ENCODE assay signal across 24 cellular contexts in genomic region chr3:193885832-193886231, GRCh38.
A peak's percentile ranks its signal among the peaks of the same experiment; 100 is the strongest.
DNase-seq lines count a peak whose midpoint lies in the region; ATAC-seq, FAIRE-seq and TF ChIP-seq lines count a peak whose summit lies in the region.
"Had no signal": no experiment of that assay in that cellular context is flagged by ENCODE, and none has a peak within 500 bp of the region (broad histone marks: within the 10 kb centered on the region; RNA-seq: fewer than 3 reads in every experiment).

No MANE protein-coding gene starts in this region.

- H3K27me3 ChIP-seq in Peyer's patch, result no peaks in the 10 kb centered on the region
- H3K27me3 ChIP-seq: SJSA1 had no signal

- H3K4me3 ChIP-seq in Peyer's patch, result no peak overlapping the region
- H3K4me3 ChIP-seq: SJSA1, smooth muscle cell, tibial artery had no signal

- peak in 52 of 76 experiments; percentile 6 to 67 (median 25) for DNase-seq in HUDEP-2 (lab: John Stamatoyannopoulos, UW; ENCODE audit: unreplicated experiment in 76 of 76)
- peak in 2 of 3 donors; percentile 78 to 87 for DNase-seq in Peyer's patch
- DNase-seq in epithelial cell of prostate (ENCODE audit: low read depth, low spot score), result no peak
- DNase-seq in mucosa of gallbladder (ENCODE audit: low spot score), result peak; percentile 86
- no peak for DNase-seq in D721Med (ENCODE audit: insufficient read length, low spot score)
- DNase-seq in GM03348 (ENCODE audit: low spot score), result no peak
- DNase-seq: activated CD4-positive, alpha-beta T cell treated with anti-CD3 and anti-CD28 coated beads, Interleukin-2, amount 50 U/mL, for 4 hours; activated effector memory CD4-positive, alpha-beta T cell treated with Interleukin-2 at 50 U/mL for 16 hours; cortex of kidney; DMS153; Kasumi-1; kidney glomerular epithelial cell; NCI-H1105 treated with DMSO at 0.1 percent for 48 hours; NCI-H524 treated with DMSO at 0.1 percent for 48 hours; stimulated activated CD4-positive, alpha-beta T cell treated with anti-CD3 and anti-CD28 coated beads, Interleukin-2, amount 100 ng/mL, for 48 hours; stimulated activated naive CD8-positive, alpha-beta T cell treated with anti-CD3 and anti-CD28 coated beads, Interleukin-15, Interleukin-2, amounts not matched to agents 100 U/mL and 50 U/mL, for 24 hours; tibial artery had no signal

- no peak for FAIRE-seq in D721Med (lab: Jason Lieb, UNC)
- FAIRE-seq: frontal cortex, H54 had no signal

- TF ChIP-seq POLR2A in Peyer's patch (IDR thresholded peaks at IDR 0.05), result no peak

- ATAC-seq in GM21447 (IDR thresholded peaks at IDR 0.05; ENCODE audit: unreplicated experiment) (no peak), GM19351 (IDR thresholded peaks at IDR 0.05; ENCODE audit: unreplicated experiment) (no peak)
- ATAC-seq: stimulated activated naive CD8-positive, alpha-beta T cell treated with anti-CD3 and anti-CD28 coated beads, Interleukin-15, Interleukin-2, amounts not matched to agents 100 U/mL and 50 U/mL, for 24 hours; WTC11 had no signal

- H3K27ac ChIP-seq in Peyer's patch (peak overlapping the region in 3 of 4 donors; percentile 26 to 73 (median 36)), epithelial cell of prostate (peak overlapping the region; percentile 41)
- H3K27ac ChIP-seq: SJSA1, tibial artery had no signal

- no peaks in the 10 kb centered on the region for H3K9me3 ChIP-seq in Peyer's patch
- H3K9me3 ChIP-seq: SJSA1, tibial artery had no signal

- H3K36me3 ChIP-seq in Peyer's patch, result no peaks in the 10 kb centered on the region
- H3K36me3 ChIP-seq: SJSA1, tibial artery had no signal

- TF ChIP-seq CTCF in Peyer's patch (IDR thresholded peaks at IDR 0.05), result no peak
- TF ChIP-seq CTCF in D721Med (IDR thresholded peaks at IDR 0.05; ENCODE audit: insufficient read depth, missing control alignments), result no peak

- H3K4me1 ChIP-seq in Peyer's patch, result peaks cover 0 to 16% (median 2%) of the 10 kb centered on the region in 4 donors
- H3K4me1 ChIP-seq: tibial artery had no signal

Comparison
In these comparisons a context has a peak if more than half of its experiments do, and no peak if none do; other contexts are left out.
1. DNase-seq: peak in HUDEP-2 (52 of 76), Peyer's patch (2 of 3) and mucosa of gallbladder (single experiment); none in epithelial cell of prostate (single experiment), D721Med (single experiment) and GM03348 (single experiment).